Comparison of ENCODE assay signal across 9 cellular contexts in the genomic region with DNA sequence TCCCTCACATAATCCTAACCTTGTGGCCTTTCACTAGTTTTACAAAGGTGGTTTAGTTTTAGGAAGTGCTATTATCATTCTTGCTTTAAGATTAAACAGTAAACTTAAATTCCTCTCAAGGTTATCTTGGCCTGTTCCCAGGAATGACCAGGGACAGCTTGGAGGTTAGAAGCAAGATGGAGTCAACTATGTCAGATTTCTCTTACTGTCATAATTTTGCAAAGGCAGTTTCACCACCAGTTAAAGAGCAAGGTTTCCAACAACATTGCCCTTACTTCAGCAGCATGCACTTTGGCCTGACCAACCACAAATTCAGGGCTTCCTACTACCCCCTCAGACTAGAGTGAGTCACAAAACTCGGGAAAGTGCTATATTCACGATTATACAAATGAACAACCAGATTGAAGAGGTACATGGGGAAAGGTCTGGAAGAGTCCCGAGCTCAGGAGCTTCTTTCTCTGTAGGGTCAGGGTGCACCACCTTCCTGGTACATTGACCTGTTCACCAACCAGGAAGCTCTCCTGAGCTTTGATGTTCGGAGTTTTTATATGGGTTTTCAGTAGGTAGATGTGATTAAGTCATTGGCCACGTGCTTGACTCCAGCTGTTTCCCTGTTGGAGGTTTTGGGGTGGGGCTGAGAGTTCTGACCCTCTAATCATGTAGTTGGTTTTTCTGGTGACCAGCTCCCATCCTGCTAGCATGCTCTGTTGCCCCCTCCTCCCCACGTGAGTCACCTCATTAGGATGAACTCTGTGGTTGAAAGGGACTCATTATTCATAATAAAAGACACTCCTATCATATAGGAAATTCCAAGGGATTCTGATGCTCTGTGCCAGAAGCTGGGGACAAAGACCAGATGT. TPM values are rescaled to one million over a fixed set of nuclear protein-coding genes. Genes with fewer than 3 reads are reported as not detected.
DNase-seq lines count a peak whose midpoint lies in the region; FAIRE-seq and TF ChIP-seq lines count a peak whose summit lies in the region.
"Had no signal": no experiment of that assay in that cellular context is flagged by ENCODE, and none has a peak within 500 bp of the region (broad histone marks: within the 10 kb centered on the region; RNA-seq: fewer than 3 reads in every experiment).

No MANE protein-coding gene starts in this region.

- peaks cover 0 to 9% of the 10 kb centered on the region in 2 experiments for H3K36me3 ChIP-seq in keratinocyte (ENCODE audit: control insufficient read depth in 2 of 2, extremely low read depth in 1 of 2, insufficient read depth in 2 of 2, low read length in 2 of 2)
- H3K36me3 ChIP-seq in right atrium auricular region = peaks cover 11% of the 10 kb centered on the region

- dilution Hi-C loops in keratinocyte (cut with MboI; ENCODE audit: extremely low pct_ligation_motif_present, low sequenced_read_pairs) = no loop called here

- no peak overlapping the region for H3K4me2 ChIP-seq in keratinocyte (ENCODE audit: control insufficient read depth, extremely low read depth, insufficient read depth, low read depth, low read length)

- in situ Hi-C loops in astrocyte of the cerebellum (cut with HindIII; ENCODE audit: low sequenced_read_pairs) = no loop called here

- no peak overlapping the region for H2AFZ ChIP-seq in keratinocyte (ENCODE audit: control insufficient read depth, low read length)

- no peaks in the 10 kb centered on the region for H3K9me3 ChIP-seq in keratinocyte (ENCODE audit: control insufficient read depth, low read depth, low read length)
- peaks cover 0 to 5% of the 10 kb centered on the region in 2 donors for H3K9me3 ChIP-seq in right atrium auricular region

- no peak overlapping the region for H3K4me3 ChIP-seq in astrocyte of the cerebellum (ENCODE audit: low read depth, low read length)
- no peak overlapping the region for H3K4me3 ChIP-seq in keratinocyte (ENCODE audit: control insufficient read depth in 2 of 3, extremely low read depth in 1 of 3, insufficient read depth in 2 of 3, low read depth in 1 of 3, low read length in 3 of 3)
- no peak overlapping the region for H3K4me3 ChIP-seq in right atrium auricular region

- H3K79me2 ChIP-seq in keratinocyte (ENCODE audit: control insufficient read depth, insufficient read depth, low read length) = peaks cover 3% of the 10 kb centered on the region

- FAIRE-seq in keratinocyte (lab: Jason Lieb, UNC) = peak; percentile 48

- H4K20me1 ChIP-seq in keratinocyte (ENCODE audit: control insufficient read depth, extremely low read depth, insufficient read depth, low read length) = no peaks in the 10 kb centered on the region

- H3K4me1 ChIP-seq in keratinocyte (ENCODE audit: control insufficient read depth, extremely low read depth, insufficient read depth, low read length) (peaks cover 6% of the 10 kb centered on the region), right atrium auricular region (no peaks in the 10 kb centered on the region)

- H3K27ac ChIP-seq in keratinocyte (ENCODE audit: control insufficient read depth, insufficient read depth, low read length) = no peak overlapping the region
- H3K27ac ChIP-seq in right atrium auricular region = no peak overlapping the region

- DNase-seq in AG08395 (ENCODE audit: low spot score) (peak; percentile 70), HS-5 (ENCODE audit: low read depth) (peak; percentile 92), astrocyte of the cerebellum (ENCODE audit: low read depth) (peak; percentile 67), keratinocyte (ENCODE audit: low read depth, low spot score) (no peak), inferior parietal cortex (ENCODE audit: extremely low spot score) (no peak), HuH-7 (ENCODE audit: low spot score) (no peak), right atrium auricular region (ENCODE audit: low spot score) (no peak), DMS53 treated with DMSO at 0.1 percent for 48 hours (lab: John Stamatoyannopoulos, UW; ENCODE audit: unreplicated experiment) (no peak)
- DNase-seq: glutamatergic neuron had no signal

- H3K9ac ChIP-seq in keratinocyte (ENCODE audit: control insufficient read depth, extremely low read depth, insufficient read depth, low read length) = no peak overlapping the region

- H3K27me3 ChIP-seq in keratinocyte (ENCODE audit: control insufficient read depth, extremely low read depth, insufficient read depth, low read length) = no peaks in the 10 kb centered on the region
- H3K27me3 ChIP-seq in right atrium auricular region = no peaks in the 10 kb centered on the region

- no peaks in the 10 kb centered on the region for H3K9me1 ChIP-seq in keratinocyte (ENCODE audit: control insufficient read depth, extremely low read depth, insufficient read depth, low read length)

- no peak for TF ChIP-seq CTCF in astrocyte of the cerebellum (IDR thresholded peaks at IDR 0.05; ENCODE audit: low read depth, low read length, missing control alignments)
- TF ChIP-seq CTCF in keratinocyte (optimal IDR thresholded peaks at IDR 0.05 in 1 of 3, IDR thresholded peaks at IDR 0.05 in 1 of 3, conservative IDR thresholded peaks at IDR 0.05 in 1 of 3; ENCODE audit: extremely low read depth in 1 of 3, insufficient read depth in 2 of 3, low read length in 3 of 3) = no peak
- TF ChIP-seq CTCF in right atrium auricular region (IDR thresholded peaks at IDR 0.05) = no peak

RNA-seq across cellular contexts. Expression of gene RHOT1, which starts 19.4 kb away (rescaled TPM):
- polyA plus RNA-seq in keratinocyte = 19.6 to 50.4 TPM (median 34.5 TPM) in 3 replicates
- 19.9 TPM for polyA plus RNA-seq in keratinocyte (2011; ENCODE audit: low read depth)
- 28.2 and 65.7 TPM in 2 replicates for polyA plus RNA-seq in keratinocyte (2011; cell fraction: cytosol; rRNA removed)
- polyA plus RNA-seq in keratinocyte (2011; cell fraction: nucleus; rRNA removed) = 28.5 and 35.8 TPM in 2 replicates
- polyA plus RNA-seq in keratinocyte (2012; ENCODE audit: low replicate concordance) = 12.2 and 22.5 TPM in 2 replicates
- 3.4 to 44.8 TPM (median 25.4 TPM) in 3 replicates for polyA minus RNA-seq in keratinocyte
- 28.6 TPM for polyA minus RNA-seq in keratinocyte (2011; cell fraction: cytosol; rRNA and poly(A)+ RNA removed)
- 16.5 and 34.3 TPM in 2 replicates for polyA minus RNA-seq in keratinocyte (2011; cell fraction: nucleus; rRNA and poly(A)+ RNA removed)
- 10 to 100 TPM; 39.6 to 51.0 TPM for total RNA-seq in right atrium auricular region

Comparison
In these comparisons a context has a peak if more than half of its experiments do, and no peak if none do; other contexts are left out.
1. DNase-seq: peak in AG08395 (single experiment), HS-5 (single experiment) and astrocyte of the cerebellum (single experiment); none in keratinocyte (single experiment), inferior parietal cortex (single experiment), HuH-7 (single experiment), right atrium auricular region (single experiment) and DMS53 treated with DMSO at 0.1 percent for 48 hours (single experiment).